8 cellular contexts compared by ENCODE assay signal in the genomic region with DNA sequence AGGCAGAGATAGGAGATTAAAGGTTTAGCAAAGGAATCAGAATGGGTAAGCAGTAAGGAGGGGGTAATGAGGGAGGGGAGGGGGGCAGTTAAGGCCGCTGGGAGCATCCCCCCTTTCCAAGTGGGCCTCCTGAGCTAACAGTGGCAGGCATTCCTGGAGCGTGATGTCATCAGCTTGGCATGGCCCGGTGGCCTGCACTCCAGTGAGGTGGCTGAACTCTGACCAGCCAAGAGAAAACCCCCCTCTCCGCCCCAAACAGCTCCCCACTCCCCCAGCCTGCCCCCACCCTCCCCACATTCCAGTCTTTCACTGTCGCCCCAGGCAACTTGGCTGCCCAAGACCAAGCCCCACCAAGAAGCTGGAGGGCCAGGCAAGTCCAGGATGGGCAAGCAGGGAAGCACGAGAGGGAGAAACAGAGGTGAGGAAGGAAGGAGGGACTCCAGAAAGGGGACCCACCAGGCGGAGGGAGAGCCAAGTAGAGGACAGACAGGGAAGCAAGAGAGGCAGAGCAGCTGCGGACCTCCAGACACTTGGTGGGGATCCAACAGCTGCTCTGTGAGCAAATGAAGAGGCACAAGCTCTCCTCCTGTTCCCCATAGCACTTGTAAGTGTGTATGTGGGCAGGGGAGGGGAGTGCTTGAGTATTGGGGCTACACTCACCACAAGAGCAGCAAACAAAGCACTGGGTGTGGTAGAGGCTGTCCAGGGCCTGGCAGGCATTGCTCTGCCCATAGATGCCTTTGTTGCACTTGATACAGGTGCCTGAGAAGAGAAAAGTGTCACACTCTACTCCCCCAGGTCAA. TPM values are rescaled to one million over a fixed set of nuclear protein-coding genes. Genes with fewer than 3 reads are reported as not detected.
DNase-seq lines count a peak whose midpoint lies in the region; ATAC-seq, FAIRE-seq and TF ChIP-seq lines count a peak whose summit lies in the region.

No MANE protein-coding gene starts in this region.

- no peaks in the 10 kb centered on the region for H3K27me3 ChIP-seq in ovary

- H3K36me3 Mint-ChIP-seq in activated T-cell treated with anti-CD3 and anti-CD28 coated beads, Interleukin-2, amount 50 U/mL, for 72 hours (ENCODE audit: insufficient read depth in 2 of 2), result no peaks in the 10 kb centered on the region

- FAIRE-seq in RCC 7860 (lab: Jason Lieb, UNC), result no peak

- H3K36me3 ChIP-seq in ovary, result no peaks in the 10 kb centered on the region

- no peak overlapping the region for H3K4me3 Mint-ChIP-seq in activated T-cell treated with anti-CD3 and anti-CD28 coated beads, Interleukin-2, amount 50 U/mL, for 72 hours

- no peak for TF ChIP-seq EP300 in ovary (IDR thresholded peaks at IDR 0.05)

- DNase-seq in DMS53 (lab: John Stamatoyannopoulos, UW), result peak; percentile 64
- peak; percentile 86 for DNase-seq in RCC 7860 (ENCODE audit: low spot score)
- DNase-seq in fibroblast of villous mesenchyme (ENCODE audit: low read depth), result peak; percentile 88
- DNase-seq in ovary, result peak; percentile 51 to 76 (median 58)
- no peak for DNase-seq in NCI-H1092 treated with DMSO at 0.1 percent for 48 hours (lab: John Stamatoyannopoulos, UW)
- DNase-seq in UCSD-AML1 (lab: John Stamatoyannopoulos, UW; ENCODE audit: unreplicated experiment), result no peak
- no peak for DNase-seq in activated T-cell treated with anti-CD3 and anti-CD28 coated beads, Interleukin-2, amount 50 U/mL, for 72 hours
- no peak for DNase-seq in KG1 (lab: John Stamatoyannopoulos, UW)

- peaks cover 6% of the 10 kb centered on the region for H3K27me3 Mint-ChIP-seq in activated T-cell treated with anti-CD3 and anti-CD28 coated beads, Interleukin-2, amount 50 U/mL, for 72 hours (ENCODE audit: low read depth)

- H3K4me1 Mint-ChIP-seq in activated T-cell treated with anti-CD3 and anti-CD28 coated beads, Interleukin-2, amount 50 U/mL, for 72 hours (ENCODE audit: low read depth), result peaks cover 7% of the 10 kb centered on the region

- H3K9me3 ChIP-seq in ovary, result no peaks in the 10 kb centered on the region

- no peak for ATAC-seq in activated T-cell treated with anti-CD3 and anti-CD28 coated beads, Interleukin-2, amount 50 U/mL, for 72 hours (replicated peaks in 1 of 2)

- peak overlapping the region; percentile 28 for H3K27ac ChIP-seq in ovary

- H3K4me3 ChIP-seq in fibroblast of villous mesenchyme (ENCODE audit: low read depth, low read length), result peak overlapping the region; percentile 33
- H3K4me3 ChIP-seq in ovary, result no peak overlapping the region

- peaks cover 12% of the 10 kb centered on the region for H3K4me1 ChIP-seq in ovary (ENCODE audit: insufficient read depth)

- no peak for TF ChIP-seq POLR2A in ovary (IDR thresholded peaks at IDR 0.05)

- intact Hi-C loops in ovary (cut with DNase I), result no loop called here

- TF ChIP-seq CTCF in fibroblast of villous mesenchyme (IDR thresholded peaks at IDR 0.05; ENCODE audit: insufficient read depth, low read depth, low read length) (no peak), ovary (IDR thresholded peaks at IDR 0.05) (no peak)

- no peak overlapping the region for H3K27ac Mint-ChIP-seq in activated T-cell treated with anti-CD3 and anti-CD28 coated beads, Interleukin-2, amount 50 U/mL, for 72 hours

- no peaks in the 10 kb centered on the region for H3K9me3 Mint-ChIP-seq in activated T-cell treated with anti-CD3 and anti-CD28 coated beads, Interleukin-2, amount 50 U/mL, for 72 hours

- 14 to 22% (median 19%) methylated on average over 8 of the region's 8 CpGs for WGBS in ovary, 3 donors

RNA-seq across cellular contexts. Expression of gene AJUBA, which starts 4.5 kb away (rescaled TPM):
- 105 and 131 TPM in 2 replicates for total RNA-seq in fibroblast of villous mesenchyme
- total RNA-seq in ovary, result 10 to 100 TPM; 13.7 to 34.5 (median 19.1) TPM
- 10 to 100 TPM; 11.2 to 21.1 TPM for polyA plus RNA-seq in ovary
- 1 to 10 TPM; 1.7 to 2.2 TPM for total RNA-seq in activated T-cell treated with anti-CD3 and anti-CD28 coated beads, Interleukin-2, amount 50 U/mL, for 72 hours

RNA-seq across cellular contexts. Expression of gene HAUS4, which starts 21.0 kb away (rescaled TPM):
- total RNA-seq in fibroblast of villous mesenchyme (29.8 and 46.7 TPM in 2 replicates), ovary (100 to 1,000 TPM in 1 of 7 donors, 10 to 100 TPM in 6; 31.6 to 111 (median 41.6) TPM)
- 10 to 100 TPM; 55.6 to 58.4 TPM for polyA plus RNA-seq in ovary
- total RNA-seq in activated T-cell treated with anti-CD3 and anti-CD28 coated beads, Interleukin-2, amount 50 U/mL, for 72 hours, result 10 to 100 TPM; 82.0 to 90.9 TPM

RNA-seq across cellular contexts. Expression of gene C14orf93, which starts 32.1 kb away (rescaled TPM):
- total RNA-seq in fibroblast of villous mesenchyme, result 4.5 and 4.7 TPM in 2 replicates
- total RNA-seq in ovary, result 10 to 100 TPM in 4 of 7 donors, 1 to 10 TPM in 3; 7.2 to 11.8 (median 10.2) TPM
- 10 to 100 TPM; 12.1 to 12.7 TPM for polyA plus RNA-seq in ovary
- 10 to 100 TPM; 13.5 to 15.2 TPM for total RNA-seq in activated T-cell treated with anti-CD3 and anti-CD28 coated beads, Interleukin-2, amount 50 U/mL, for 72 hours

RNA-seq across cellular contexts. Expression of gene PRMT5, which starts 48.7 kb away (rescaled TPM):
- total RNA-seq in fibroblast of villous mesenchyme (56.7 and 82.5 TPM in 2 replicates), ovary (10 to 100 TPM; 37.6 to 92.3 (median 65.4) TPM)
- 100 to 1,000 TPM in 1 of 2 donors, 10 to 100 TPM in 1; 40.2 to 109 TPM for polyA plus RNA-seq in ovary
- 10 to 100 TPM; 55.0 to 79.2 TPM for total RNA-seq in activated T-cell treated with anti-CD3 and anti-CD28 coated beads, Interleukin-2, amount 50 U/mL, for 72 hours

RNA-seq across cellular contexts. Expression of gene PSMB5, which starts 56.8 kb away (rescaled TPM):
- total RNA-seq in fibroblast of villous mesenchyme (178 and 196 TPM in 2 replicates), ovary (100 to 1,000 TPM in 1 of 7 donors, 10 to 100 TPM in 6; 65.3 to 144 (median 77.4) TPM)
- polyA plus RNA-seq in ovary, result 100 to 1,000 TPM in 1 of 2 donors, 10 to 100 TPM in 1; 79.9 to 112 TPM
- total RNA-seq in activated T-cell treated with anti-CD3 and anti-CD28 coated beads, Interleukin-2, amount 50 U/mL, for 72 hours, result 10 to 100 TPM; 82.8 to 88.9 TPM

Comparison
In these comparisons a context has a peak if more than half of its experiments do, and no peak if none do; other contexts are left out.
1. DNase-seq: peak in DMS53 (single experiment), RCC 7860 (single experiment), fibroblast of villous mesenchyme (single experiment) and ovary (5 of 5); none in NCI-H1092 treated with DMSO at 0.1 percent for 48 hours (single experiment), UCSD-AML1 (single experiment), activated T-cell treated with anti-CD3 and anti-CD28 coated beads, Interleukin-2, amount 50 U/mL, for 72 hours (0 of 2) and KG1 (single experiment).
2. RNA of gene AJUBA, which starts 4.5 kb away (total RNA-seq): 105 to 131 TPM in fibroblast of villous mesenchyme and 13.7 to 34.5 TPM in ovary; 1.7 to 2.2 TPM in activated T-cell treated with anti-CD3 and anti-CD28 coated beads, Interleukin-2, amount 50 U/mL, for 72 hours; every median in the first group is over 4 times any median in the second.